Comparison of ENCODE assay signal across 27 cellular contexts in the genomic region with DNA sequence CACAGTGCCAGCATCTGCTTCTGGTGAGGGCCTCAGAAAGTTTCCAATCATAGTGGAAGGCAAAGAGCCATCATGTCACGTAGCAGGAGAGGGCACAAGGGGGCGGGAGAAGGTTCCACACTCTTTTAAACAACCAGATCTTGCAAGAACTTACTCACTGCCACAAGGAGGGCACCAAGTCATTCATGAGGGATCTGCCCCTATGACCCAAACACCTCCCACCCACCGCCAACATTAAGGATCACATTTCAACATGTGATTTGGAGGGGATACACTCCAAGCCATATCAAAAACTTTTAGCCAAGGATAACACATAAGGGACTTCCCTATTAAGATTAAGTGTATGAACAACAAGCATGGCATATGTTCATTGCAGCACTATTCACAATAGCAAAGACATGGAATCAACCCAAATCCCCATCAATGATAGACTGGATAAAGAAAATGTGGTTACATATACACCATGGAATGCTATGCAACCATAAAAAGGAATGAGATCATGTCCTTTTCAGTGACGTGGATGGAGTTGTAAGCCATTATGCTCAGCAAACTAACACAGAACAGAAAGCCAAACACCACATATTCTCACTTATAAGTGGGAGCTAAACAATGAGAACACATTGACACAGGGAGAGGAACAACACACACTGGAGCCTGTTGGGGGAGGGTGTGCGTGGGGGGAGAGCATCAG. TPM values are rescaled to one million over a fixed set of nuclear protein-coding genes. Genes with fewer than 3 reads are reported as not detected.
"Had no signal": no experiment of that assay in that cellular context is flagged by ENCODE, and none has a peak within 500 bp of the region (broad histone marks: within the 10 kb centered on the region; RNA-seq: fewer than 3 reads in every experiment).

No MANE protein-coding gene starts in this region.

- H3K4me3 ChIP-seq: left lung, sigmoid colon, spleen, testis, vagina had no signal

- H3K27me3 ChIP-seq: left lung, sigmoid colon, testis, vagina had no signal

- FAIRE-seq: frontal cortex had no signal

- H3K4me1 ChIP-seq: left lung, sigmoid colon, spleen, testis, vagina had no signal

- DNase-seq: activated CD4-positive, alpha-beta T cell treated with anti-CD3 and anti-CD28 coated beads, Interleukin-2, amount 10 ng/mL, durations not matched to agents 7 days and 5 days; activated CD4-positive, CD25-positive, alpha-beta regulatory T cell treated with anti-CD3 and anti-CD28 coated beads, Interleukin-2, amount 50 U/mL, for 72 hours; activated CD8-positive, alpha-beta memory T cell treated with anti-CD3 and anti-CD28 coated beads, Interleukin-2, amount 10 ng/mL, durations not matched to agents 7 days and 5 days; activated CD8-positive, alpha-beta T cell treated with anti-CD3 and anti-CD28 coated beads for 36 hours; activated effector memory CD4-positive, alpha-beta T cell treated with anti-CD3 and anti-CD28 coated beads, Interleukin-2, amount 50 U/mL, for 16 hours; activated naive CD4-positive, alpha-beta T cell treated with anti-CD3 and anti-CD28 coated beads, Interleukin-2, amount 10 ng/mL, durations not matched to agents 7 days and 5 days; activated T-cell treated with anti-CD3 and anti-CD28 coated beads for 4 hours; amygdala; effector CD8-positive, alpha-beta T cell; hippocampal formation; kidney glomerular epithelial cell; left lung; midbrain; retina; sigmoid colon; spleen; stimulated activated CD4-positive, alpha-beta T cell treated with anti-CD3 and anti-CD28 coated beads, Interleukin-4, amount 100 ng/mL, for 1 hour; stimulated activated naive CD4-positive, alpha-beta T cell; testis; trophoblast cell had no signal

- ATAC-seq: activated CD8-positive, alpha-beta memory T cell treated with anti-CD3 and anti-CD28 coated beads, Interleukin-2, amount 10 ng/mL, durations not matched to agents 7 days and 5 days; activated CD8-positive, alpha-beta T cell treated with anti-CD3 and anti-CD28 coated beads for 36 hours; left lung; natural killer cell treated with Interleukin-12 subunit alpha and Interleukin-12 subunit beta and Interleukin-15 and Interleukin-18, amount 100 ng/mL, for 72 hours had no signal

- H3K9me3 ChIP-seq: sigmoid colon, testis, vagina had no signal

- H3K27ac ChIP-seq: left lung, sigmoid colon, spleen, testis, vagina had no signal

- H3K36me3 ChIP-seq: left lung, sigmoid colon, spleen, vagina had no signal

RNA-seq across cellular contexts. Expression of gene SLC35F3, which starts 19.9 kb away (rescaled TPM):
- total RNA-seq: cardiac septum, chondrocyte, lung microvascular endothelial cell, osteocyte had no signal
